19 cellular contexts compared by ENCODE assay signal in genomic region chr9:95043826-95044225, GRCh38.
DNase-seq lines count a peak whose midpoint lies in the region; ATAC-seq and TF ChIP-seq lines count a peak whose summit lies in the region.
"Had no signal": no experiment of that assay in that cellular context is flagged by ENCODE, and none has a peak within 500 bp of the region (broad histone marks: within the 10 kb centered on the region; RNA-seq: fewer than 3 reads in every experiment).

No MANE protein-coding gene starts in this region.

- no peak overlapping the region for H3K9ac ChIP-seq in skeletal muscle tissue (ENCODE audit: low read depth in 1 of 3, low read length in 3 of 3)

- DNase-seq in DMS53 treated with DMSO at 0.1 percent for 48 hours (lab: John Stamatoyannopoulos, UW; ENCODE audit: unreplicated experiment) (peak; percentile 31), choroid plexus epithelial cell (ENCODE audit: low read depth) (peak; percentile 29), right cardiac atrium (no peak), NCI-H2081 (lab: John Stamatoyannopoulos, UW) (no peak), mucosa of gallbladder (ENCODE audit: low spot score) (no peak)
- DNase-seq: activated CD4-positive, alpha-beta T cell treated with anti-CD3 and anti-CD28 coated beads, Interleukin-2, amount 50 U/mL, for 48 hours; activated naive CD4-positive, alpha-beta T cell; activated T-cell treated with anti-CD3 and anti-CD28 coated beads for 4 hours; C1 segment of cervical spinal cord; left colon; NCI-H187; NCI-H446; nucleus accumbens; thyroid gland; WERI-Rb-1 had no signal

- H3K4me1 ChIP-seq in right cardiac atrium (ENCODE audit: control insufficient read depth, insufficient read depth, low read length): peaks cover 7% of the 10 kb centered on the region
- H3K4me1 ChIP-seq in skeletal muscle tissue (ENCODE audit: control insufficient read depth in 3 of 3, insufficient read depth in 3 of 3, low read length in 3 of 3): peaks cover 43 to 53% (median 46%) of the 10 kb centered on the region in 3 donors

- intact Hi-C loops in right cardiac atrium (cut with DNase I): no loop called here

- H3K27ac ChIP-seq in right cardiac atrium (ENCODE audit: low read length) (peak overlapping the region; percentile 65), skeletal muscle tissue (ENCODE audit: low read depth, low read length) (peak overlapping the region; percentile 71)
- H3K27ac ChIP-seq: WERI-Rb-1 had no signal

- TF ChIP-seq CTCF in choroid plexus epithelial cell (conservative IDR thresholded peaks at IDR 0.05; ENCODE audit: low read depth, low read length): no peak

- H3K27me3 ChIP-seq in right cardiac atrium (ENCODE audit: control insufficient read depth, insufficient read depth) (no peaks in the 10 kb centered on the region), skeletal muscle tissue (ENCODE audit: control insufficient read depth in 3 of 3, insufficient read depth in 3 of 3, low read length in 3 of 3) (no peaks in the 10 kb centered on the region)
- H3K27me3 ChIP-seq: thyroid gland had no signal

- H3K9me3 ChIP-seq in right cardiac atrium (ENCODE audit: control insufficient read depth, low read length): no peaks in the 10 kb centered on the region
- no peaks in the 10 kb centered on the region for H3K9me3 ChIP-seq in skeletal muscle tissue (ENCODE audit: control insufficient read depth in 3 of 3, low read length in 3 of 3)
- H3K9me3 ChIP-seq: thyroid gland had no signal

- peaks cover 0 to 16% (median 10%) of the 10 kb centered on the region in 3 donors for H3K36me3 ChIP-seq in skeletal muscle tissue (ENCODE audit: control insufficient read depth in 3 of 3, insufficient read depth in 3 of 3, low read length in 3 of 3)
- H3K36me3 ChIP-seq: thyroid gland had no signal

- H3K4me3 ChIP-seq in choroid plexus epithelial cell (ENCODE audit: low read depth, low read length): no peak overlapping the region
- no peak overlapping the region for H3K4me3 ChIP-seq in right cardiac atrium (ENCODE audit: low read length)
- peak overlapping the region in 1 of 3 donors; percentile 9 for H3K4me3 ChIP-seq in skeletal muscle tissue (ENCODE audit: low read length in 3 of 3)
- H3K4me3 ChIP-seq: GM23338, thyroid gland had no signal

- 54% methylated on average over 5 of the region's 5 CpGs for WGBS in right cardiac atrium

- ATAC-seq in right cardiac atrium (peak; percentile 6 to 32), GM18861 (IDR thresholded peaks at IDR 0.05; ENCODE audit: unreplicated experiment) (no peak), GM18907 (IDR thresholded peaks at IDR 0.05; ENCODE audit: unreplicated experiment) (no peak)
- ATAC-seq: left colon had no signal

Comparison
In these comparisons a context has a peak if more than half of its experiments do, and no peak if none do; other contexts are left out.
1. DNase-seq: peak in DMS53 treated with DMSO at 0.1 percent for 48 hours (single experiment) and choroid plexus epithelial cell (single experiment); none in right cardiac atrium (0 of 3), NCI-H2081 (0 of 2) and mucosa of gallbladder (single experiment).
2. ATAC-seq: peak in right cardiac atrium (2 of 2); none in GM18861 (single experiment) and GM18907 (single experiment).